In genomic region chr1:223840254-223840653, GRCh38 we compare ENCODE assay signal across 21 cellular contexts. TPM values are rescaled to one million over a fixed set of nuclear protein-coding genes. Genes with fewer than 3 reads are reported as not detected.
DNase-seq lines count a peak whose midpoint lies in the region; ATAC-seq and TF ChIP-seq lines count a peak whose summit lies in the region.
"Had no signal": no experiment of that assay in that cellular context is flagged by ENCODE, and none has a peak within 500 bp of the region (broad histone marks: within the 10 kb centered on the region; RNA-seq: fewer than 3 reads in every experiment).

No MANE protein-coding gene starts in this region.

- no peaks in the 10 kb centered on the region for H3K27me3 ChIP-seq in thoracic aorta (replicated peaks; ENCODE audit: insufficient read depth)
- no peaks in the 10 kb centered on the region for H3K27me3 ChIP-seq in H7 (ENCODE audit: control insufficient read depth, insufficient read depth, low read length)
- H3K27me3 ChIP-seq: foreskin keratinocyte, upper lobe of left lung had no signal

- no peaks in the 10 kb centered on the region for H3K36me3 ChIP-seq in thoracic aorta
- H3K36me3 ChIP-seq in H7 (replicated peaks; ENCODE audit: control insufficient read depth, insufficient read depth, low read length), result no peaks in the 10 kb centered on the region
- H3K36me3 ChIP-seq: upper lobe of left lung had no signal

- no peak for DNase-seq in activated CD8-positive, alpha-beta memory T cell treated with anti-CD3 and anti-CD28 coated beads, Interleukin-2, amount 10 ng/mL, durations not matched to agents 7 days and 5 days
- DNase-seq in activated CD8-positive, alpha-beta memory T cell treated with anti-CD3 and anti-CD28 coated beads for 24 hours, result no peak
- DNase-seq in amniotic epithelial cell (ENCODE audit: low read depth) (peak; percentile 49), memory B cell (ENCODE audit: low spot score in 2 of 2) (no peak), thoracic aorta (ENCODE audit: low spot score) (no peak), DMS79 (lab: John Stamatoyannopoulos, UW) (no peak), H7 (no peak)
- DNase-seq: 8988T; activated CD4-positive, CD25-positive, alpha-beta regulatory T cell treated with anti-CD3 and anti-CD28 coated beads, Interleukin-2, amount 50 U/mL, for 72 hours; foreskin keratinocyte; mammary epithelial cell; NCI-H2107; NCI-H510A; nephron progenitor cell; SK-N-SH; stimulated activated CD4-positive, alpha-beta T cell treated with anti-CD3 and anti-CD28 coated beads, Interleukin-2, amount 100 ng/mL, for 24 hours; stimulated activated naive CD4-positive, alpha-beta T cell; upper lobe of left lung had no signal

- no peak for TF ChIP-seq CTCF in thoracic aorta (IDR thresholded peaks at IDR 0.05)

- H3K4me3 ChIP-seq in thoracic aorta, result peak overlapping the region; percentile 88
- no peak overlapping the region for H3K4me3 ChIP-seq in H7 (ENCODE audit: insufficient read depth, low read depth, low read length)
- H3K4me3 ChIP-seq: upper lobe of left lung had no signal

- peaks cover 3% of the 10 kb centered on the region for H3K36me3 Mint-ChIP-seq in activated CD8-positive, alpha-beta memory T cell treated with anti-CD3 and anti-CD28 coated beads, Interleukin-2, amount 10 ng/mL, durations not matched to agents 7 days and 5 days
- H3K36me3 Mint-ChIP-seq in memory B cell, result no peaks in the 10 kb centered on the region

- no peaks in the 10 kb centered on the region for H3K27me3 Mint-ChIP-seq in activated CD8-positive, alpha-beta memory T cell treated with anti-CD3 and anti-CD28 coated beads, Interleukin-2, amount 10 ng/mL, durations not matched to agents 7 days and 5 days
- H3K27me3 Mint-ChIP-seq in memory B cell, result no peaks in the 10 kb centered on the region

- no peaks in the 10 kb centered on the region for H3K9me3 Mint-ChIP-seq in activated CD8-positive, alpha-beta memory T cell treated with anti-CD3 and anti-CD28 coated beads, Interleukin-2, amount 10 ng/mL, durations not matched to agents 7 days and 5 days (ENCODE audit: low read depth)
- no peaks in the 10 kb centered on the region for H3K9me3 Mint-ChIP-seq in memory B cell
- H3K9me3 Mint-ChIP-seq: activated T-helper 2 cell treated with anti-CD3 and anti-CD28 coated beads, Interferon-gamma antibody, Interleukin-2, Interleukin-4, amounts not matched to agents 10 μg/mL and 5 μg/mL and 100 μg/mL, durations not matched to agents 14 hours and 24 hours and 36 hours had no signal

- H3K9me3 ChIP-seq in thoracic aorta, result no peaks in the 10 kb centered on the region
- H3K9me3 ChIP-seq: SK-N-SH, upper lobe of left lung had no signal

- peak overlapping the region; percentile 21 for H3K27ac Mint-ChIP-seq in activated CD8-positive, alpha-beta memory T cell treated with anti-CD3 and anti-CD28 coated beads, Interleukin-2, amount 10 ng/mL, durations not matched to agents 7 days and 5 days
- H3K27ac Mint-ChIP-seq in memory B cell, result peak overlapping the region; percentile 15
- H3K27ac Mint-ChIP-seq: activated T-helper 2 cell treated with anti-CD3 and anti-CD28 coated beads, Interferon-gamma antibody, Interleukin-2, Interleukin-4, amounts not matched to agents 10 μg/mL and 5 μg/mL and 100 μg/mL, durations not matched to agents 14 hours and 24 hours and 36 hours; nephron progenitor cell had no signal

- H3K4me1 ChIP-seq in thoracic aorta (ENCODE audit: control insufficient read depth in 1 of 2, low read depth in 2 of 2), result peaks cover 51 to 85% of the 10 kb centered on the region in 2 donors

- CTCF ChIA-PET in activated CD8-positive, alpha-beta memory T cell treated with anti-CD3 and anti-CD28 coated beads, Interleukin-2, amount 10 ng/mL, durations not matched to agents 7 days and 5 days (lab: Charles Lee), result interaction anchor here (2.2 kb wide), 1 partner anchor 7 kb away, joined by 5 read pairs; no protein-coding TSS in a partner anchor

- ATAC-seq in activated CD8-positive, alpha-beta memory T cell treated with anti-CD3 and anti-CD28 coated beads, Interleukin-2, amount 10 ng/mL, durations not matched to agents 7 days and 5 days, result no peak
- ATAC-seq in memory B cell (ENCODE audit: low read depth), result no peak
- ATAC-seq in thoracic aorta (ENCODE audit: insufficient number of reproducible peaks, low FRiP score, low read depth), result no peak
- no peak for ATAC-seq in GM19023 (IDR thresholded peaks at IDR 0.05; ENCODE audit: unreplicated experiment)
- ATAC-seq: foreskin keratinocyte had no signal

- H3K4me1 Mint-ChIP-seq in activated CD8-positive, alpha-beta memory T cell treated with anti-CD3 and anti-CD28 coated beads, Interleukin-2, amount 10 ng/mL, durations not matched to agents 7 days and 5 days, result peaks cover 36% of the 10 kb centered on the region
- H3K4me1 Mint-ChIP-seq in memory B cell, result peaks cover 30% of the 10 kb centered on the region

- H3K27ac ChIP-seq in thoracic aorta, result peak overlapping the region; percentile 71 to 99
- H3K27ac ChIP-seq: epithelial cell of prostate, foreskin keratinocyte had no signal

- no peak overlapping the region for H3K4me3 Mint-ChIP-seq in activated CD8-positive, alpha-beta memory T cell treated with anti-CD3 and anti-CD28 coated beads, Interleukin-2, amount 10 ng/mL, durations not matched to agents 7 days and 5 days
- H3K4me3 Mint-ChIP-seq in memory B cell, result no peak overlapping the region
- H3K4me3 Mint-ChIP-seq: nephron progenitor cell had no signal

RNA-seq across cellular contexts. Expression of gene TP53BP2, which starts 5.5 kb away (rescaled TPM):
- 10 to 100 TPM; 35.8 to 39.6 TPM for total RNA-seq in activated CD8-positive, alpha-beta memory T cell treated with anti-CD3 and anti-CD28 coated beads, Interleukin-2, amount 10 ng/mL, durations not matched to agents 7 days and 5 days
- 10 to 100 TPM; 63.1 to 88.9 TPM for total RNA-seq in thoracic aorta
- 42.7 and 48.5 TPM in 2 replicates for total RNA-seq in H7 (2014; rRNA removed; shearing (Covaris generic))
